ENCODE assay signal across 10 cellular contexts in genomic region chr18:56168049-56168781, GRCh38.
DNase-seq lines count a peak whose midpoint lies in the region; ATAC-seq and TF ChIP-seq lines count a peak whose summit lies in the region.
"Had no signal": no experiment of that assay in that cellular context is flagged by ENCODE, and none has a peak within 500 bp of the region (broad histone marks: within the 10 kb centered on the region; RNA-seq: fewer than 3 reads in every experiment).

No MANE protein-coding gene starts in this region.

- H3K36me3 ChIP-seq in NT2/D1 (ENCODE audit: insufficient read depth, insufficient read length, low read length) (no peaks in the 10 kb centered on the region), neuronal stem cell (replicated peaks in 1 of 2; ENCODE audit: control insufficient read depth in 2 of 2, insufficient read depth in 2 of 2, low read length in 2 of 2) (no peaks in the 10 kb centered on the region)

- H3K4me2 ChIP-seq in neuronal stem cell (ENCODE audit: insufficient read depth, low read length, poor library complexity, severe bottlenecking) = no peak overlapping the region

- DNase-seq in AG08396 (ENCODE audit: low spot score) (peak; percentile 26), NT2/D1 (ENCODE audit: low read depth, low spot score) (peak; percentile 55), fibroblast of mammary gland (ENCODE audit: low read depth) (peak; percentile 61), neuronal stem cell (ENCODE audit: low spot score) (no peak), T-helper 9 cell (no peak), hippocampal formation (lab: John Stamatoyannopoulos, UW) (no peak), NCI-H526 (lab: John Stamatoyannopoulos, UW) (no peak)
- DNase-seq: activated B cell treated with CpG ODN at 0.5 μM for 24 hours, NCI-H2171 had no signal

- peak overlapping the region; percentile 43 for H2AFZ ChIP-seq in neuronal stem cell (ENCODE audit: low read length)

- H3K4me3 ChIP-seq in NT2/D1 (ENCODE audit: insufficient read length, low read depth) = no peak overlapping the region
- no peak overlapping the region for H3K4me3 ChIP-seq in fibroblast of mammary gland (ENCODE audit: control insufficient read depth, low read depth, low read length)
- no peak overlapping the region for H3K4me3 ChIP-seq in neuronal stem cell (ENCODE audit: low read length in 2 of 2)

- H3K4ac ChIP-seq in neuronal stem cell (ENCODE audit: low read length) = no peak overlapping the region

- H2BK120ac ChIP-seq in neuronal stem cell (ENCODE audit: low read depth, low read length) = no peak overlapping the region

- no peak overlapping the region for H3K9ac ChIP-seq in NT2/D1 (ENCODE audit: insufficient read length, low read depth)
- no peak overlapping the region for H3K9ac ChIP-seq in neuronal stem cell (ENCODE audit: low read depth, low read length, poor library complexity)

- H3K27me3 ChIP-seq in NT2/D1 (ENCODE audit: insufficient read depth, insufficient read length) = no peaks in the 10 kb centered on the region
- no peaks in the 10 kb centered on the region for H3K27me3 ChIP-seq in neuronal stem cell (ENCODE audit: control insufficient read depth in 3 of 3, insufficient read depth in 3 of 3, low read depth in 1 of 3, low read length in 3 of 3)

- H2BK12ac ChIP-seq in neuronal stem cell (ENCODE audit: low read length) = no peak overlapping the region

- H3K9me3 ChIP-seq in NT2/D1 (ENCODE audit: insufficient read depth, low read length) (peaks cover 10% of the 10 kb centered on the region; the same call in 1 of the 2 replicates), neuronal stem cell (replicated peaks in 1 of 2; ENCODE audit: control insufficient read depth in 2 of 2, insufficient read depth in 1 of 2, low read depth in 1 of 2, low read length in 2 of 2) (peaks cover 0 to 7% of the 10 kb centered on the region in 2 donors)

- no peak overlapping the region for H2AK5ac ChIP-seq in neuronal stem cell (ENCODE audit: low read depth, low read length)

- no peak overlapping the region for H2BK5ac ChIP-seq in neuronal stem cell (ENCODE audit: low read length)

- H3K18ac ChIP-seq in neuronal stem cell (ENCODE audit: low read length) = no peak overlapping the region

- H4K8ac ChIP-seq in neuronal stem cell (ENCODE audit: low read depth, low read length) = no peak overlapping the region

- H2BK15ac ChIP-seq in neuronal stem cell (ENCODE audit: low read length) = no peak overlapping the region

- H4K91ac ChIP-seq in neuronal stem cell (ENCODE audit: low read depth, low read length, poor library complexity) = no peak overlapping the region

- H3K27ac ChIP-seq in neuronal stem cell (replicated peaks; ENCODE audit: low read length) = peak overlapping the region; percentile 7

- H3K79me1 ChIP-seq in neuronal stem cell (ENCODE audit: low read depth, low read length) = no peaks in the 10 kb centered on the region

- H3K23ac ChIP-seq in neuronal stem cell (ENCODE audit: low read depth, low read length, poor library complexity) = no peak overlapping the region

- WGBS in neuronal stem cell (ENCODE audit: extremely low coverage in 2 of 2, insufficient read length in 2 of 2, insufficient replicate concordance in 1 of 2), 2 donors = no CpG with 5 or more reads among the region's 5 CpGs

- H3K14ac ChIP-seq in neuronal stem cell (ENCODE audit: low read length) = no peak overlapping the region

- ATAC-seq in GM18502 (IDR thresholded peaks at IDR 0.05; ENCODE audit: poor library complexity, unreplicated experiment) = no peak

- H3K4me1 ChIP-seq in NT2/D1 (ENCODE audit: insufficient read depth, insufficient read length) (no peaks in the 10 kb centered on the region), neuronal stem cell (ENCODE audit: control insufficient read depth in 2 of 2, insufficient read depth in 1 of 2, low read depth in 1 of 2, low read length in 2 of 2) (peaks cover 5 to 14% of the 10 kb centered on the region in 2 donors)

- TF ChIP-seq CTCF in fibroblast of mammary gland (conservative IDR thresholded peaks at IDR 0.05; ENCODE audit: control insufficient read depth, insufficient read depth, low read depth, low read length) = no peak

Comparison
In these comparisons a context has a peak if more than half of its experiments do, and no peak if none do; other contexts are left out.
1. DNase-seq: peak in AG08396 (single experiment), NT2/D1 (single experiment) and fibroblast of mammary gland (single experiment); none in neuronal stem cell (single experiment), T-helper 9 cell (single experiment), hippocampal formation (0 of 2) and NCI-H526 (0 of 2).